ENCODE assay signal across 16 cellular contexts in the genomic region with DNA sequence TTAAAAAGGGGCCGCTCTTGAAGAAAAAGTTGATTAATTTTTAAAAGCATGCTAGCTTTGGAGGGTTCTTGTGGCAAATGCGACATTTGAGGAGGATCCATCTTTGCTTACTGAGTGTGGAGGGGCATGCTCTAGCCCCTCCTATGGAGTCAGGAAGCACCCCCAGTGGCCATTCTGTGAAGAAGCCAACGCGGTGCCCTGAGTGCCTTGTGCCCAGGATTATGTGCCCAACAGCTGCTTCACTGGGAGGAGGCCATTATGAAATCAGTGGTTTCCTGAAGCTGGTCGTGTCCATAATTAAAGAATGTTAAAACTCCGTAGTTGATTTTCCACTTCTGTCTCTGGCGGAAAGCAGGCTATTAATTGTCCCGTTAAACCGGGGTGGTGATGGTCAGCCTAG.
DNase-seq lines count a peak whose midpoint lies in the region; ATAC-seq and TF ChIP-seq lines count a peak whose summit lies in the region.
"Had no signal": no experiment of that assay in that cellular context is flagged by ENCODE, and none has a peak within 500 bp of the region (broad histone marks: within the 10 kb centered on the region; RNA-seq: fewer than 3 reads in every experiment).

No MANE protein-coding gene starts in this region.

- H3K4me2 ChIP-seq in Loucy (ENCODE audit: low read depth, low read length, poor library complexity, severe bottlenecking) (peak overlapping the region; percentile 60), smooth muscle cell (peak overlapping the region; percentile 81)

- no peaks in the 10 kb centered on the region for H4K20me1 ChIP-seq in Loucy (ENCODE audit: insufficient read depth, low read length, poor library complexity, severe bottlenecking)
- no peaks in the 10 kb centered on the region for H4K20me1 ChIP-seq in smooth muscle cell (ENCODE audit: low read depth)

- H2AFZ ChIP-seq in Loucy (ENCODE audit: low read length): peak overlapping the region; percentile 83
- H2AFZ ChIP-seq in smooth muscle cell (ENCODE audit: low read depth): no peak overlapping the region

- peaks cover 2% of the 10 kb centered on the region for H3K4me1 Mint-ChIP-seq in CD8-positive, alpha-beta T cell (ENCODE audit: low read depth)

- DNase-seq in smooth muscle cell (lab: John Stamatoyannopoulos, UW; ENCODE audit: unreplicated experiment): no peak
- no peak for DNase-seq in EL
- no peak for DNase-seq in CD8-positive, alpha-beta T cell
- DNase-seq: activated CD4-positive, alpha-beta memory T cell treated with anti-CD3 and anti-CD28 coated beads for 36 hours; DMS79; left ventricle myocardium superior; NCI-H510A treated with DMSO at 0.1 percent for 48 hours; posterior cingulate gyrus; stimulated activated CD4-positive, alpha-beta T cell treated with anti-CD3 and anti-CD28 coated beads, Interleukin-15, amount 100 ng/mL, for 24 hours; stomach had no signal

- no peaks in the 10 kb centered on the region for H3K9me3 ChIP-seq in Loucy (ENCODE audit: insufficient read depth, low read depth, low read length)
- no peaks in the 10 kb centered on the region for H3K9me3 ChIP-seq in smooth muscle cell (replicated peaks; ENCODE audit: low read depth)
- no peaks in the 10 kb centered on the region for H3K9me3 ChIP-seq in CD8-positive, alpha-beta T cell (ENCODE audit: low read length)
- H3K9me3 ChIP-seq: stomach had no signal

- H3K9me2 ChIP-seq in Loucy (replicated peaks; ENCODE audit: low read depth, low read length): no peaks in the 10 kb centered on the region

- H3K4me3 Mint-ChIP-seq in CD8-positive, alpha-beta T cell: no peak overlapping the region
- H3K4me3 Mint-ChIP-seq: activated CD4-positive, alpha-beta memory T cell treated with anti-CD3 and anti-CD28 coated beads for 36 hours had no signal

- H3K9ac ChIP-seq in Loucy (ENCODE audit: low read depth, low read length, poor library complexity, severe bottlenecking) (peak overlapping the region; percentile 40), smooth muscle cell (ENCODE audit: low read depth) (no peak overlapping the region)

- WGBS in smooth muscle cell (ENCODE audit: low lambda C conversion rate): 59% methylated on average over 9 of the region's 9 CpGs

- ATAC-seq in HG03280 (IDR thresholded peaks at IDR 0.05; ENCODE audit: unreplicated experiment): no peak
- no peak for ATAC-seq in CD8-positive, alpha-beta T cell

- no peaks in the 10 kb centered on the region for H3K36me3 Mint-ChIP-seq in CD8-positive, alpha-beta T cell
- H3K36me3 Mint-ChIP-seq: activated CD4-positive, alpha-beta memory T cell treated with anti-CD3 and anti-CD28 coated beads for 36 hours; CD14-positive monocyte had no signal

- no peaks in the 10 kb centered on the region for H3K9me3 Mint-ChIP-seq in CD8-positive, alpha-beta T cell
- H3K9me3 Mint-ChIP-seq: activated CD4-positive, alpha-beta memory T cell treated with anti-CD3 and anti-CD28 coated beads for 36 hours had no signal

- H3K79me2 ChIP-seq in Loucy (ENCODE audit: insufficient read depth, low read length): no peaks in the 10 kb centered on the region
- H3K79me2 ChIP-seq in smooth muscle cell (ENCODE audit: low read depth): no peaks in the 10 kb centered on the region

- intact Hi-C loops in CD8-positive, alpha-beta T cell (cut with DNase I, micrococcal nuclease): loop anchor here in 1 of 2 experiments (1.0 to 5.0 kb wide), 2 partner anchors 28 to 613 kb away; no protein-coding TSS in a partner anchor

- H3K27ac ChIP-seq in cingulate gyrus (ENCODE audit: low read depth, low read length): peak overlapping the region; percentile 82
- H3K27ac ChIP-seq in smooth muscle cell (ENCODE audit: low read depth): no peak overlapping the region
- H3K27ac ChIP-seq in CD8-positive, alpha-beta T cell (ENCODE audit: low read depth, low read length): no peak overlapping the region
- H3K27ac ChIP-seq: foreskin keratinocyte, stomach had no signal

- H3F3A ChIP-seq in Loucy (ENCODE audit: low read depth) (no peaks in the 10 kb centered on the region), smooth muscle cell (ENCODE audit: low read depth) (no peaks in the 10 kb centered on the region)

- H3K27me3 ChIP-seq in Loucy (ENCODE audit: insufficient read depth, low read length, poor library complexity, severe bottlenecking): no peaks in the 10 kb centered on the region
- H3K27me3 ChIP-seq in smooth muscle cell (ENCODE audit: low read depth): no peaks in the 10 kb centered on the region
- no peaks in the 10 kb centered on the region for H3K27me3 ChIP-seq in CD8-positive, alpha-beta T cell (ENCODE audit: insufficient read depth, low read length)
- H3K27me3 ChIP-seq: stomach had no signal

- H3K36me3 ChIP-seq in Loucy (ENCODE audit: insufficient read depth, low read length) (no peaks in the 10 kb centered on the region), smooth muscle cell (ENCODE audit: low read depth) (no peaks in the 10 kb centered on the region)
- H3K36me3 ChIP-seq in CD8-positive, alpha-beta T cell (ENCODE audit: insufficient read depth, low read length): no peaks in the 10 kb centered on the region
- H3K36me3 ChIP-seq: stomach had no signal

- no peak overlapping the region for H3K27ac Mint-ChIP-seq in CD8-positive, alpha-beta T cell
- H3K27ac Mint-ChIP-seq: activated CD4-positive, alpha-beta memory T cell treated with anti-CD3 and anti-CD28 coated beads for 36 hours had no signal

- 0 out of 2 replicates have a peak, but pooled peaks have one; percentile 6 for TF ChIP-seq CTCF in GM12875 (IDR thresholded peaks at IDR 0.05; ENCODE audit: borderline replicate concordance, insufficient read depth, low read depth, low read length)
- TF ChIP-seq CTCF in Loucy (conservative IDR thresholded peaks at IDR 0.05; ENCODE audit: low read length): peak; percentile 12; the same call in 1 of the 2 replicates
- TF ChIP-seq CTCF in smooth muscle cell (IDR thresholded peaks at IDR 0.05; ENCODE audit: borderline replicate concordance, insufficient read depth, poor library complexity, severe bottlenecking): no peak
- no peak for TF ChIP-seq CTCF in CD8-positive, alpha-beta T cell (IDR thresholded peaks at IDR 0.05)

- CTCF ChIA-PET in CD8-positive, alpha-beta T cell (lab: Charles Lee): interaction anchor here (0.5 to 2.9 kb wide), 5 partner anchors 11 to 748 kb away, joined by 3 to 23 read pairs (median 4); no protein-coding TSS in a partner anchor

- H3K4me3 ChIP-seq in GM12875 (ENCODE audit: low read depth, low read length): no peak overlapping the region
- H3K4me3 ChIP-seq in Loucy (ENCODE audit: low read length, poor library complexity, severe bottlenecking): peak overlapping the region; percentile 60
- no peak overlapping the region for H3K4me3 ChIP-seq in smooth muscle cell
- no peak overlapping the region for H3K4me3 ChIP-seq in CD8-positive, alpha-beta T cell (ENCODE audit: low read depth, low read length)
- H3K4me3 ChIP-seq: stomach had no signal

- H3K27me3 Mint-ChIP-seq in CD8-positive, alpha-beta T cell (ENCODE audit: low read depth): peaks cover 12% of the 10 kb centered on the region

- POLR2A ChIA-PET in CD8-positive, alpha-beta T cell (lab: Charles Lee): no interaction called here

- H3K4me1 ChIP-seq in Loucy (ENCODE audit: insufficient read depth, low read length, poor library complexity, severe bottlenecking): peaks cover 8% of the 10 kb centered on the region
- peaks cover 7% of the 10 kb centered on the region for H3K4me1 ChIP-seq in smooth muscle cell (ENCODE audit: low read depth)
- H3K4me1 ChIP-seq in CD8-positive, alpha-beta T cell (ENCODE audit: insufficient read depth, low read length): no peaks in the 10 kb centered on the region
- H3K4me1 ChIP-seq: foreskin keratinocyte had no signal

Comparison
In these comparisons a context has a peak if more than half of its experiments do, and no peak if none do; other contexts are left out.
1. CTCF ChIP-seq: peak in GM12875 (single experiment) and Loucy (single experiment); none in smooth muscle cell (single experiment) and CD8-positive, alpha-beta T cell (single experiment).